In the genomic region with DNA sequence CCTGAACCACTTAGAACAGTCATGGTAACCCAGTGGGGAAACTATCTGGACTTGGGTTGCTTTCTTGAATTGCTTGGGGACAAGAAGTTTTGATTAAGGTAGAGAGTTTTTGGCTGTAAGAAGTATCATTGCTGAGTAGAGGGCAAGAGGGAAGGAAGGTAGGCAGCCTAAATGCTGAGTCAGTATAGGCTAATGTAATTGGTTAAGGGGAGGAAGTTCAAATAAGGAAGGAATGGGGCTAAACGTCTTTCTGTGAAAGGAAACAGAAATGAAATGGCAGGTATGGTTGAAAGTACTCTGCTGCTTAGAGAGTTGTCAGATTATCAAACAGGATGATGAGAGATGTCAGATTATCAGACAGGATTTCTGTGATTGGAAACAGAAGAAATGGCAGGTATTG, we compare ENCODE assay signal across 1 cellular context.
TF ChIP-seq lines count a peak whose summit lies in the region.

No MANE protein-coding gene starts in this region.

TF ChIP-seq in IMR-90, 13 proteins besides CTCF, POLR2A, EP300 and RAD21:
- TF ChIP-seq SMC3 (IDR thresholded peaks at IDR 0.05; ENCODE audit: low read depth, low read length): no peak
- TF ChIP-seq MAFK (IDR thresholded peaks at IDR 0.05; ENCODE audit: low read depth, low read length): peak; percentile 48
